ENCODE assay signal across 1 cellular context in genomic region chr5:79962580-79963222, GRCh38.
TF ChIP-seq lines count a peak whose summit lies in the region.

No MANE protein-coding gene starts in this region.

TF ChIP-seq in SK-N-SH, 30 proteins besides CTCF, POLR2A, EP300 and RAD21 (continued from another document):
- TF ChIP-seq, protein P1, sequence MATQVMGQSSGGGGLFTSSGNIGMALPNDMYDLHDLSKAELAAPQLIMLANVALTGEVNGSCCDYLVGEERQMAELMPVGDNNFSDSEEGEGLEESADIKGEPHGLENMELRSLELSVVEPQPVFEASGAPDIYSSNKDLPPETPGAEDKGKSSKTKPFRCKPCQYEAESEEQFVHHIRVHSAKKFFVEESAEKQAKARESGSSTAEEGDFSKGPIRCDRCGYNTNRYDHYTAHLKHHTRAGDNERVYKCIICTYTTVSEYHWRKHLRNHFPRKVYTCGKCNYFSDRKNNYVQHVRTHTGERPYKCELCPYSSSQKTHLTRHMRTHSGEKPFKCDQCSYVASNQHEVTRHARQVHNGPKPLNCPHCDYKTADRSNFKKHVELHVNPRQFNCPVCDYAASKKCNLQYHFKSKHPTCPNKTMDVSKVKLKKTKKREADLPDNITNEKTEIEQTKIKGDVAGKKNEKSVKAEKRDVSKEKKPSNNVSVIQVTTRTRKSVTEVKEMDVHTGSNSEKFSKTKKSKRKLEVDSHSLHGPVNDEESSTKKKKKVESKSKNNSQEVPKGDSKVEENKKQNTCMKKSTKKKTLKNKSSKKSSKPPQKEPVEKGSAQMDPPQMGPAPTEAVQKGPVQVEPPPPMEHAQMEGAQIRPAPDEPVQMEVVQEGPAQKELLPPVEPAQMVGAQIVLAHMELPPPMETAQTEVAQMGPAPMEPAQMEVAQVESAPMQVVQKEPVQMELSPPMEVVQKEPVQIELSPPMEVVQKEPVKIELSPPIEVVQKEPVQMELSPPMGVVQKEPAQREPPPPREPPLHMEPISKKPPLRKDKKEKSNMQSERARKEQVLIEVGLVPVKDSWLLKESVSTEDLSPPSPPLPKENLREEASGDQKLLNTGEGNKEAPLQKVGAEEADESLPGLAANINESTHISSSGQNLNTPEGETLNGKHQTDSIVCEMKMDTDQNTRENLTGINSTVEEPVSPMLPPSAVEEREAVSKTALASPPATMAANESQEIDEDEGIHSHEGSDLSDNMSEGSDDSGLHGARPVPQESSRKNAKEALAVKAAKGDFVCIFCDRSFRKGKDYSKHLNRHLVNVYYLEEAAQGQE (IDR thresholded peaks at IDR 0.05; ENCODE audit: low read depth, low read length): no peak
